Comparison of ENCODE assay signal across 13 cellular contexts in genomic region chr10:119241066-119241465, GRCh38.
"Had no signal": no experiment of that assay in that cellular context is flagged by ENCODE, and none has a peak within 500 bp of the region (broad histone marks: within the 10 kb centered on the region; RNA-seq: fewer than 3 reads in every experiment).

No MANE protein-coding gene starts in this region.

- H3K4me3 ChIP-seq: breast epithelium, esophagus squamous epithelium, tibial artery had no signal

- H3K27me3 ChIP-seq: breast epithelium, esophagus squamous epithelium, tibial artery had no signal

- H3K4me3 Mint-ChIP-seq: activated naive CD4-positive, alpha-beta T cell treated with anti-CD3 and anti-CD28 coated beads, Interleukin-2, amount 50 U/mL, for 24 hours had no signal

- H3K27me3 Mint-ChIP-seq: activated naive CD4-positive, alpha-beta T cell treated with anti-CD3 and anti-CD28 coated beads, Interleukin-2, amount 50 U/mL, for 24 hours had no signal

- H3K36me3 Mint-ChIP-seq: activated naive CD4-positive, alpha-beta T cell treated with anti-CD3 and anti-CD28 coated beads, Interleukin-2, amount 50 U/mL, for 24 hours had no signal

- H3K9me3 ChIP-seq: breast epithelium, esophagus squamous epithelium, tibial artery had no signal

- H3K4me1 ChIP-seq: breast epithelium had no signal

- FAIRE-seq: astrocyte, endothelial cell of umbilical vein had no signal

- H3K27ac Mint-ChIP-seq: activated naive CD4-positive, alpha-beta T cell treated with anti-CD3 and anti-CD28 coated beads, Interleukin-2, amount 50 U/mL, for 24 hours had no signal

- DNase-seq: activated CD4-positive, alpha-beta T cell treated with anti-CD3 and anti-CD28 coated beads, Interleukin-2, amount 50 U/mL, for 4 hours; activated gamma-delta T cell; effector CD8-positive, alpha-beta T cell; esophagus squamous epithelium; mammary epithelial cell; stimulated activated CD4-positive, alpha-beta T cell treated with anti-CD3 and anti-CD28 coated beads, Interleukin-12 subunit alpha, Interleukin-12 subunit beta, amount 100 ng/mL, for 4 hours; stimulated activated CD4-positive, alpha-beta T cell treated with anti-CD3 and anti-CD28 coated beads, Interleukin-1b, Interleukin-23, amount 100 ng/mL, for 48 hours; stimulated activated naive CD4-positive, alpha-beta T cell treated with Interleukin-2 at 50 U/mL for 16 hours; tibial artery had no signal

- H3K9me3 Mint-ChIP-seq: activated naive CD4-positive, alpha-beta T cell treated with anti-CD3 and anti-CD28 coated beads, Interleukin-2, amount 50 U/mL, for 24 hours had no signal

- H3K27ac ChIP-seq: breast epithelium, esophagus squamous epithelium, tibial artery had no signal

- H3K36me3 ChIP-seq: breast epithelium, esophagus squamous epithelium, tibial artery had no signal
